Comparison of ENCODE assay signal across 24 cellular contexts in genomic region chr15:39040861-39041260, GRCh38.
DNase-seq lines count a peak whose midpoint lies in the region; ATAC-seq, FAIRE-seq and TF ChIP-seq lines count a peak whose summit lies in the region.
"Had no signal": no experiment of that assay in that cellular context is flagged by ENCODE, and none has a peak within 500 bp of the region (broad histone marks: within the 10 kb centered on the region; RNA-seq: fewer than 3 reads in every experiment).

No MANE protein-coding gene starts in this region.

- DNase-seq in cardiac muscle cell (ENCODE audit: low read depth in 1 of 2, low spot score in 1 of 2) = no peak
- no peak for DNase-seq in left cardiac atrium
- no peak for DNase-seq in left colon
- no peak for DNase-seq in pancreas
- no peak for DNase-seq in left lobe of liver (ENCODE audit: low spot score)
- no peak for DNase-seq in PC-9
- DNase-seq: ACHN; BE2C; C1 segment of cervical spinal cord; CD4-positive, CD25-positive, alpha-beta regulatory T cell; CD8-positive, alpha-beta memory T cell; COR-L47; DMS 273 treated with DMSO at 0.1 percent for 48 hours; DMS79; GDM1; GOT3; H7; HFFc6; IMR-90 had no signal

- H3K4me1 ChIP-seq in cardiac muscle cell (ENCODE audit: low read depth) (peaks cover 12% of the 10 kb centered on the region), pancreas (peaks cover 0 to 14% (median 11%) of the 10 kb centered on the region in 3 donors), PC-9 (replicated peaks; ENCODE audit: insufficient read depth) (no peaks in the 10 kb centered on the region)
- H3K4me1 ChIP-seq: BE2C had no signal

- no peaks in the 10 kb centered on the region for H3K9me2 ChIP-seq in PC-9 (ENCODE audit: insufficient read depth)

- H3K4me2 ChIP-seq in PC-9 = no peak overlapping the region

- no TSS peak for BruUV-seq in PC-9 (replicated peaks; lab: Mats Ljungman, UMichigan)

- no peaks in the 10 kb centered on the region for H3K79me2 ChIP-seq in PC-9 (ENCODE audit: low read depth)

- FAIRE-seq in pancreas (lab: Jason Lieb, UNC) = no peak
- FAIRE-seq: A204.1, GM12892, GM18507, HTR-8/SVneo had no signal

- no peak for TF ChIP-seq CTCF in cardiac muscle cell (IDR thresholded peaks at IDR 0.05; ENCODE audit: low read depth, low read length)
- no peak for TF ChIP-seq CTCF in pancreas (IDR thresholded peaks at IDR 0.05)
- TF ChIP-seq CTCF in PC-9 (conservative IDR thresholded peaks at IDR 0.05) = no peak

- H3K36me3 ChIP-seq in cardiac muscle cell (no peaks in the 10 kb centered on the region), pancreas (no peaks in the 10 kb centered on the region), PC-9 (ENCODE audit: low read depth) (no peaks in the 10 kb centered on the region)
- H3K36me3 ChIP-seq: BE2C had no signal

- intact Hi-C loops in left cardiac atrium (cut with DNase I) = no loop called here
- intact Hi-C loops in left colon (cut with DNase I, micrococcal nuclease) = no loop called here
- intact Hi-C loops in pancreas (cut with DNase I) = no loop called here
- intact Hi-C loops in PC-9 (cut with micrococcal nuclease; ENCODE audit: unreplicated experiment) = no loop called here

- no peak overlapping the region for H2AFZ ChIP-seq in PC-9

- ATAC-seq in left cardiac atrium = no peak
- peak; percentile 71 for ATAC-seq in left colon
- peak; percentile 60 to 86 (median 85) for ATAC-seq in pancreas
- ATAC-seq in left lobe of liver = no peak
- ATAC-seq: HCT116 had no signal

- H3K4me3 ChIP-seq in cardiac muscle cell = no peak overlapping the region
- H3K4me3 ChIP-seq in pancreas = no peak overlapping the region
- no peak overlapping the region for H3K4me3 ChIP-seq in PC-9

- CTCF ChIA-PET in PC-9 (lab: Charles Lee) = no interaction called here

- peak overlapping the region; percentile 52 for H3K27ac ChIP-seq in cardiac muscle cell
- no peak overlapping the region for H3K27ac ChIP-seq in pancreas
- H3K27ac ChIP-seq in PC-9 = no peak overlapping the region

- no peaks in the 10 kb centered on the region for H3K9me3 ChIP-seq in cardiac muscle cell (ENCODE audit: low read depth)
- H3K9me3 ChIP-seq in pancreas = no peaks in the 10 kb centered on the region
- H3K9me3 ChIP-seq in PC-9 (ENCODE audit: insufficient read depth, low read depth) = no peaks in the 10 kb centered on the region
- H3K9me3 ChIP-seq: BE2C had no signal

- 39 to 51% methylated on average over 3 of the region's 3 CpGs for WGBS in pancreas, 2 donors

- no peaks in the 10 kb centered on the region for H3F3A ChIP-seq in PC-9 (ENCODE audit: insufficient read depth, low read depth)

- POLR2A ChIA-PET in PC-9 (lab: Charles Lee; ENCODE audit: unreplicated experiment) = interaction anchor here (0.6 kb wide), 2 partner anchors 38 to 103 kb away, joined by 4 read pairs; no protein-coding TSS in a partner anchor

- H4K20me1 ChIP-seq in PC-9 (ENCODE audit: insufficient read depth) = no peaks in the 10 kb centered on the region

- H3K27me3 ChIP-seq in cardiac muscle cell (no peaks in the 10 kb centered on the region), pancreas (no peaks in the 10 kb centered on the region), PC-9 (ENCODE audit: insufficient read depth, low read depth) (no peaks in the 10 kb centered on the region)
- H3K27me3 ChIP-seq: BE2C had no signal

Comparison
In these comparisons a context has a peak if more than half of its experiments do, and no peak if none do; other contexts are left out.
1. ATAC-seq: peak in left colon (single experiment) and pancreas (4 of 4); none in left cardiac atrium (0 of 2) and left lobe of liver (single experiment).